In genomic region chr1:1577367-1578011, GRCh38 we compare ENCODE assay signal across 17 cellular contexts. TPM values are rescaled to one million over a fixed set of nuclear protein-coding genes. Genes with fewer than 3 reads are reported as not detected.
DNase-seq lines count a peak whose midpoint lies in the region; ATAC-seq, FAIRE-seq and TF ChIP-seq lines count a peak whose summit lies in the region.
"Had no signal": no experiment of that assay in that cellular context is flagged by ENCODE, and none has a peak within 500 bp of the region (broad histone marks: within the 10 kb centered on the region; RNA-seq: fewer than 3 reads in every experiment).

No MANE protein-coding gene starts in this region.

- ATAC-seq in left ventricle myocardium superior (no peak), left colon (peak; percentile 47)
- ATAC-seq: SK-N-SH treated with all-trans-retinoic acid at 6 μM for 48 hours had no signal

- H3K9me3 Mint-ChIP-seq in osteocyte (ENCODE audit: unreplicated experiment): no peaks in the 10 kb centered on the region

- peaks cover 13% of the 10 kb centered on the region for H3K27me3 Mint-ChIP-seq in osteocyte (ENCODE audit: unreplicated experiment)

- 12 to 38% (median 17%) methylated on average over 10 of the region's 10 CpGs for WGBS in small intestine, 3 donors
- 48% methylated on average over 7 of the region's 10 CpGs for WGBS in esophagus muscularis mucosa

- H3K27ac ChIP-seq in left ventricle myocardium inferior (replicated peaks) (no peak overlapping the region), small intestine (ENCODE audit: low read depth in 1 of 2, low read length in 1 of 2) (peak overlapping the region; percentile 33 to 52), esophagus muscularis mucosa (replicated peaks in 1 of 4) (no peak overlapping the region)
- H3K27ac ChIP-seq: BLaER1 had no signal

- H3K36me3 ChIP-seq in left ventricle myocardium inferior (no peaks in the 10 kb centered on the region), small intestine (ENCODE audit: control insufficient read depth in 2 of 2, insufficient read depth in 2 of 2, low read length in 2 of 2) (no peaks in the 10 kb centered on the region), esophagus muscularis mucosa (peaks cover 0 to 5% (median 2%) of the 10 kb centered on the region in 4 donors)
- H3K36me3 ChIP-seq: BLaER1 had no signal

- H3K36me3 Mint-ChIP-seq in osteocyte (ENCODE audit: unreplicated experiment): no peaks in the 10 kb centered on the region

- no peak for TF ChIP-seq POLR2A in esophagus muscularis mucosa (IDR thresholded peaks at IDR 0.05; ENCODE audit: low read depth)

- TF ChIP-seq CTCF in left ventricle myocardium inferior (IDR thresholded peaks at IDR 0.05; ENCODE audit: borderline replicate concordance) (no peak), osteocyte (IDR thresholded peaks at IDR 0.05) (no peak), esophagus muscularis mucosa (IDR thresholded peaks at IDR 0.05) (no peak)

- DNase-seq in left ventricle myocardium superior (peak; percentile 22), left ventricle myocardium inferior (no peak), NCI-H510A (lab: John Stamatoyannopoulos, UW) (peak; percentile 82), left colon (peak in 1 of 2 donors; percentile 40), small intestine (peak; percentile 90), SIG-M5 (lab: John Stamatoyannopoulos, UW) (no peak), osteocyte (ENCODE audit: extremely low spot score, unreplicated experiment) (no peak), esophagus muscularis mucosa (ENCODE audit: extremely low spot score) (no peak)
- DNase-seq: CD8-positive, alpha-beta memory T cell; Kasumi-1; MM.1S; NCI-H1105; NCI-H1694 had no signal

- no peak overlapping the region for H3K27ac Mint-ChIP-seq in osteocyte (ENCODE audit: unreplicated experiment)

- H3K4me3 ChIP-seq in left ventricle myocardium inferior (no peak overlapping the region), small intestine (ENCODE audit: low read depth in 1 of 2, low read length in 2 of 2) (no peak overlapping the region), esophagus muscularis mucosa (no peak overlapping the region)
- H3K4me3 ChIP-seq: BLaER1 had no signal

- H3K4me1 Mint-ChIP-seq in osteocyte (ENCODE audit: unreplicated experiment): peaks cover 23% of the 10 kb centered on the region

- H3K4me1 ChIP-seq in left ventricle myocardium inferior: peaks cover 34% of the 10 kb centered on the region
- peaks cover 4 to 6% of the 10 kb centered on the region in 2 donors for H3K4me1 ChIP-seq in small intestine (ENCODE audit: control insufficient read depth in 2 of 2, insufficient read depth in 1 of 2, low read depth in 1 of 2, low read length in 1 of 2)
- H3K4me1 ChIP-seq in esophagus muscularis mucosa: peaks cover 18 to 25% (median 20%) of the 10 kb centered on the region in 4 donors

- no peak for FAIRE-seq in small intestine (lab: Jason Lieb, UNC)
- FAIRE-seq: A204.1, H54 had no signal

- TF ChIP-seq EP300 in esophagus muscularis mucosa (IDR thresholded peaks at IDR 0.05): no peak

- H3K27me3 ChIP-seq in left ventricle myocardium inferior (ENCODE audit: low read depth) (peaks cover 24% of the 10 kb centered on the region), small intestine (ENCODE audit: control insufficient read depth in 2 of 2, insufficient read depth in 2 of 2, low read length in 2 of 2) (no peaks in the 10 kb centered on the region), esophagus muscularis mucosa (peaks cover 0 to 18% (median 0%) of the 10 kb centered on the region in 4 donors)

- intact Hi-C loops in left ventricle myocardium superior (cut with micrococcal nuclease) (no loop called here), left ventricle myocardium inferior (cut with micrococcal nuclease) (no loop called here), left colon (cut with DNase I, micrococcal nuclease) (no loop called here), esophagus muscularis mucosa (cut with DNase I) (no loop called here)

- H3K4me3 Mint-ChIP-seq in osteocyte (ENCODE audit: unreplicated experiment): no peak overlapping the region

- H3K9me3 ChIP-seq in left ventricle myocardium inferior (replicated peaks) (no peaks in the 10 kb centered on the region), small intestine (ENCODE audit: control insufficient read depth, low read depth) (no peaks in the 10 kb centered on the region), esophagus muscularis mucosa (no peaks in the 10 kb centered on the region)
- H3K9me3 ChIP-seq: BLaER1 had no signal

RNA-seq across cellular contexts. Expression of gene SSU72, which starts 2.8 kb away (rescaled TPM):
- total RNA-seq in left ventricle myocardium superior: 118 TPM
- total RNA-seq in left ventricle myocardium inferior: 104 TPM
- 100 to 1,000 TPM; 118 to 130 TPM for total RNA-seq in left colon
- polyA plus RNA-seq in small intestine: 100 to 1,000 TPM; 115 to 140 (median 133) TPM
- total RNA-seq in osteocyte: 117 and 121 TPM in 2 replicates
- total RNA-seq in esophagus muscularis mucosa: 100 to 1,000 TPM in 2 of 4 donors, 10 to 100 TPM in 2; 78.7 to 134 (median 112) TPM

RNA-seq across cellular contexts. Expression of gene FNDC10, which starts 22.4 kb away (rescaled TPM):
- 3.6 TPM for total RNA-seq in left ventricle myocardium superior
- total RNA-seq in left ventricle myocardium inferior: 3.6 TPM
- 1 to 10 TPM; 3.1 to 3.3 TPM for total RNA-seq in left colon
- 1 to 10 TPM in 2 of 3 donors, under 1 TPM in 1; 0.54 to 2.9 (median 2.2) TPM for polyA plus RNA-seq in small intestine
- total RNA-seq in osteocyte: 25.6 and 28.0 TPM in 2 replicates
- 1 to 10 TPM in 1 of 4 donors, under 1 TPM in 2, not detected in 1; 0.50 to 1.9 (median 0.84) TPM for total RNA-seq in esophagus muscularis mucosa

RNA-seq across cellular contexts. Expression of gene TMEM240, which starts 37.1 kb away (rescaled TPM):
- total RNA-seq in left ventricle myocardium superior (8.9 TPM), left ventricle myocardium inferior (7.2 TPM), left colon (1 to 10 TPM in 1 of 2 donors, under 1 TPM in 1; 0.67 to 2.6 TPM), osteocyte (12.4 and 16.6 TPM in 2 replicates), esophagus muscularis mucosa (10 to 100 TPM in 2 of 4 donors, 1 to 10 TPM in 2; 8.7 to 22.1 (median 13.9) TPM)
- 1 to 10 TPM in 2 of 3 donors, not detected in 1; 1.6 to 3.7 TPM for polyA plus RNA-seq in small intestine
- polyA plus RNA-seq: CD8-positive, alpha-beta memory T cell had no signal

RNA-seq across cellular contexts. Expression of gene MIB2, which starts 37.8 kb away (rescaled TPM):
- total RNA-seq in left ventricle myocardium superior (131 TPM), left ventricle myocardium inferior (129 TPM), left colon (10 to 100 TPM; 84.8 to 86.1 TPM), osteocyte (105 and 108 TPM in 2 replicates), esophagus muscularis mucosa (10 to 100 TPM; 33.6 to 99.9 (median 74.6) TPM)
- polyA plus RNA-seq in small intestine: 100 to 1,000 TPM in 2 of 3 donors, 10 to 100 TPM in 1; 53.3 to 213 (median 178) TPM

RNA-seq across cellular contexts. Expression of gene MMP23B, which starts 54.5 kb away (rescaled TPM):
- 47.9 TPM for total RNA-seq in left ventricle myocardium superior
- 93.8 TPM for total RNA-seq in left ventricle myocardium inferior
- total RNA-seq in left colon: 1 to 10 TPM; 1.2 to 7.2 TPM
- 10 to 100 TPM in 1 of 3 donors, 1 to 10 TPM in 2; 1.2 to 16.5 (median 1.6) TPM for polyA plus RNA-seq in small intestine
- 4.8 and 8.5 TPM in 2 replicates for total RNA-seq in osteocyte
- 10 to 100 TPM in 3 of 4 donors, 1 to 10 TPM in 1; 3.2 to 19.5 (median 14.0) TPM for total RNA-seq in esophagus muscularis mucosa

Comparison
In these comparisons a context has a peak if more than half of its experiments do, and no peak if none do; other contexts are left out.
1. DNase-seq: peak in left ventricle myocardium superior (single experiment), NCI-H510A (single experiment) and small intestine (single experiment); none in left ventricle myocardium inferior (single experiment), SIG-M5 (single experiment), osteocyte (single experiment) and esophagus muscularis mucosa (single experiment).
2. H3K27ac ChIP-seq: peak in small intestine (2 of 2); none in left ventricle myocardium inferior (single experiment) and esophagus muscularis mucosa (0 of 4).